In genomic region chr4:53703267-53703655, GRCh38 we compare ENCODE assay signal across 2 cellular contexts.
TF ChIP-seq lines count a peak whose summit lies in the region.

No MANE protein-coding gene starts in this region.

TF ChIP-seq in HCT116, 20 proteins besides CTCF, POLR2A, EP300 and RAD21 (continued from another document):
- no peak for TF ChIP-seq REST (IDR thresholded peaks at IDR 0.05; ENCODE audit: low read depth)
- TF ChIP-seq ATF3 (IDR thresholded peaks at IDR 0.05) = no peak
- no peak for TF ChIP-seq SIN3A (IDR thresholded peaks at IDR 0.05; ENCODE audit: low read depth)
- no peak for TF ChIP-seq CEBPB (IDR thresholded peaks at IDR 0.05; ENCODE audit: low read depth)
- no peak for TF ChIP-seq SP1 (IDR thresholded peaks at IDR 0.05; ENCODE audit: low read depth)
- TF ChIP-seq MAX (IDR thresholded peaks at IDR 0.05) = no peak
- TF ChIP-seq SRF (IDR thresholded peaks at IDR 0.05; ENCODE audit: low read depth) = no peak

TF ChIP-seq in liver, 16 proteins besides CTCF, POLR2A, EP300 and RAD21 (continued from another document):
- no peak for TF ChIP-seq REST (IDR thresholded peaks at IDR 0.05)
- no peak for TF ChIP-seq ATF3 (IDR thresholded peaks at IDR 0.05)
- TF ChIP-seq FOXA2 (IDR thresholded peaks at IDR 0.05) = no peak
- no peak for TF ChIP-seq MAX (IDR thresholded peaks at IDR 0.05)
- no peak for TF ChIP-seq SP1 (IDR thresholded peaks at IDR 0.05)
- no peak for TF ChIP-seq TAF1 (conservative IDR thresholded peaks at IDR 0.05)
- TF ChIP-seq NR2F2 (IDR thresholded peaks at IDR 0.05) = no peak
